ENCODE assay signal across 16 cellular contexts in genomic region chr10:404991-405390, GRCh38.
"Had no signal": no experiment of that assay in that cellular context is flagged by ENCODE, and none has a peak within 500 bp of the region (broad histone marks: within the 10 kb centered on the region; RNA-seq: fewer than 3 reads in every experiment).

No MANE protein-coding gene starts in this region.

- H3K36me3 Mint-ChIP-seq: activated naive CD4-positive, alpha-beta T cell treated with anti-CD3 and anti-CD28 coated beads, Interleukin-2, amount 50 U/mL, for 72 hours had no signal

- ATAC-seq: activated naive CD4-positive, alpha-beta T cell treated with anti-CD3 and anti-CD28 coated beads, Interleukin-2, amount 50 U/mL, for 72 hours; activated T-cell treated with anti-CD3 and anti-CD28 coated beads, Interleukin-2, amount 50 U/mL, for 4 hours; body of pancreas; left lobe of liver; mucosa of descending colon; naive thymus-derived CD8-positive, alpha-beta T cell; stimulated activated naive CD8-positive, alpha-beta T cell treated with anti-CD3 and anti-CD28 coated beads, Interleukin-15, amount 100 ng/mL, for 72 hours had no signal

- H3K4me3 Mint-ChIP-seq: activated CD4-positive, alpha-beta memory T cell treated with anti-CD3 and anti-CD28 coated beads, Interleukin-2, amount 10 ng/mL, durations not matched to agents 7 days and 5 days; activated T-cell treated with anti-CD3 and anti-CD28 coated beads, Interleukin-2, amount 50 U/mL, for 4 hours; naive thymus-derived CD8-positive, alpha-beta T cell; stimulated activated naive CD8-positive, alpha-beta T cell treated with anti-CD3 and anti-CD28 coated beads, Interleukin-15, amount 100 ng/mL, for 72 hours; T-helper 1 cell treated with Interleukin-12 subunit alpha and Interleukin-12 subunit beta and Interleukin-4 antibody, amounts not matched to agents 30 μg/mL and 1 μg/mL, for 36 hours had no signal

- H3K27me3 ChIP-seq: body of pancreas, right atrium auricular region had no signal

- H3K36me3 ChIP-seq: neutrophil, WERI-Rb-1 had no signal

- H3K4me1 ChIP-seq: body of pancreas had no signal

- H3K9me3 ChIP-seq: body of pancreas, mucosa of descending colon, neutrophil, right atrium auricular region had no signal

- H3K27ac Mint-ChIP-seq: activated CD4-positive, alpha-beta memory T cell treated with anti-CD3 and anti-CD28 coated beads, Interleukin-2, amount 10 ng/mL, durations not matched to agents 7 days and 5 days; activated naive CD4-positive, alpha-beta T cell treated with anti-CD3 and anti-CD28 coated beads, Interleukin-2, amount 50 U/mL, for 72 hours; naive thymus-derived CD8-positive, alpha-beta T cell; stimulated activated naive CD8-positive, alpha-beta T cell treated with anti-CD3 and anti-CD28 coated beads, Interleukin-15, amount 100 ng/mL, for 72 hours; T-helper 1 cell treated with Interleukin-12 subunit alpha and Interleukin-12 subunit beta and Interleukin-4 antibody, amounts not matched to agents 30 μg/mL and 1 μg/mL, for 36 hours had no signal

- H3K27me3 Mint-ChIP-seq: stimulated activated naive CD8-positive, alpha-beta T cell treated with anti-CD3 and anti-CD28 coated beads, Interleukin-15, amount 100 ng/mL, for 72 hours had no signal

- H3K4me3 ChIP-seq: body of pancreas, mucosa of descending colon, right atrium auricular region had no signal

- DNase-seq: activated CD4-positive, alpha-beta memory T cell treated with anti-CD3 and anti-CD28 coated beads, Interleukin-2, amount 10 ng/mL, durations not matched to agents 7 days and 5 days; activated CD4-positive, alpha-beta T cell treated with anti-CD3 and anti-CD28 coated beads for 4 hours; activated effector memory CD4-positive, alpha-beta T cell treated with anti-CD3 and anti-CD28 coated beads, Interleukin-2, amount 50 U/mL, for 16 hours; activated T-cell treated with anti-CD3 and anti-CD28 coated beads, Interleukin-2, amount 50 U/mL, for 4 hours; body of pancreas; central memory CD4-positive, alpha-beta T cell; effector memory CD4-positive, alpha-beta T cell; mucosa of descending colon; naive thymus-derived CD8-positive, alpha-beta T cell; stimulated activated naive CD8-positive, alpha-beta T cell treated with anti-CD3 and anti-CD28 coated beads, Interleukin-15, amount 100 ng/mL, for 72 hours; WERI-Rb-1 had no signal

- H3K9me3 Mint-ChIP-seq: activated CD4-positive, alpha-beta memory T cell treated with anti-CD3 and anti-CD28 coated beads, Interleukin-2, amount 10 ng/mL, durations not matched to agents 7 days and 5 days; activated naive CD4-positive, alpha-beta T cell treated with anti-CD3 and anti-CD28 coated beads, Interleukin-2, amount 50 U/mL, for 72 hours; activated T-cell treated with anti-CD3 and anti-CD28 coated beads, Interleukin-2, amount 50 U/mL, for 4 hours; naive thymus-derived CD8-positive, alpha-beta T cell; stimulated activated naive CD8-positive, alpha-beta T cell treated with anti-CD3 and anti-CD28 coated beads, Interleukin-15, amount 100 ng/mL, for 72 hours; T-helper 1 cell treated with Interleukin-12 subunit alpha and Interleukin-12 subunit beta and Interleukin-4 antibody, amounts not matched to agents 30 μg/mL and 1 μg/mL, for 36 hours had no signal

- H3K27ac ChIP-seq: body of pancreas, neutrophil, right atrium auricular region, WERI-Rb-1 had no signal

- H3K4me1 Mint-ChIP-seq: activated CD4-positive, alpha-beta memory T cell treated with anti-CD3 and anti-CD28 coated beads, Interleukin-2, amount 10 ng/mL, durations not matched to agents 7 days and 5 days; naive thymus-derived CD8-positive, alpha-beta T cell; stimulated activated naive CD8-positive, alpha-beta T cell treated with anti-CD3 and anti-CD28 coated beads, Interleukin-15, amount 100 ng/mL, for 72 hours had no signal
